Comparison of ENCODE assay signal across 2 cellular contexts in the genomic region with DNA sequence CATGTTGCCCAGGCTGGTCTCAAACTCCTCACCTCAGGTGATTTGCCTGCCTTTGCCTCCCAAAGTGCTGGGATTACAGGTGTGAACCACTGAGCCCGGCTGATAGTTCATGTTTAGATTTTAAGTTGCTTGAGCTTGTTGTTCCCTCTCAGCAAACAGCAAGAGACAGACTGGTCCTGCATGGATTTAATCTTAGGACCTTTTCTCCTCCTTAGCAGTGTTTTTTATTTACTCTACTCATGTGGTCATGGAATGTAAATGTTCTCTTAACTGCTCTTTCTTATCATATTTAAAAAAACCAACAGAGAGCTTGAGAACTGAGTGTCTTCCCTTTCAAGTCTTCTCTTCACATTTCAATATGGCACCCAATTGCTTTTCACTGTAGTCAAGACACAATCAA.
TF ChIP-seq lines count a peak whose summit lies in the region.

No MANE protein-coding gene starts in this region.

TF ChIP-seq in SK-N-SH, 30 proteins besides CTCF, POLR2A, EP300 and RAD21 (continued from another document):
- TF ChIP-seq REST (IDR thresholded peaks at IDR 0.05; ENCODE audit: low read depth, low read length) (no peak), GATA2 (CRISPR knock-in tag; IDR thresholded peaks at IDR 0.05) (no peak), NFIC (IDR thresholded peaks at IDR 0.05; ENCODE audit: borderline replicate concordance) (no peak), FOXJ3 (CRISPR knock-in tag; IDR thresholded peaks at IDR 0.05) (no peak), SMC3 (IDR thresholded peaks at IDR 0.05; ENCODE audit: low read depth, low read length) (no peak)

TF ChIP-seq in SK-N-SH treated with all-trans-retinoic acid at 6 μM for 48 hours, 23 proteins besides CTCF, POLR2A, EP300 and RAD21 (continued from another document):
- TF ChIP-seq OSR1 (CRISPR knock-in tag; IDR thresholded peaks at IDR 0.05) (no peak), ARNTL (CRISPR knock-in tag; IDR thresholded peaks at IDR 0.05; ENCODE audit: borderline replicate concordance, low read depth) (no peak), TOX (CRISPR knock-in tag; IDR thresholded peaks at IDR 0.05; ENCODE audit: borderline replicate concordance) (no peak), RARB (CRISPR knock-in tag; IDR thresholded peaks at IDR 0.05) (no peak), ZNF70 (CRISPR knock-in tag; IDR thresholded peaks at IDR 0.05) (no peak), ESRRG (CRISPR knock-in tag; IDR thresholded peaks at IDR 0.05) (no peak)
